ENCODE assay signal across 15 cellular contexts in the genomic region with DNA sequence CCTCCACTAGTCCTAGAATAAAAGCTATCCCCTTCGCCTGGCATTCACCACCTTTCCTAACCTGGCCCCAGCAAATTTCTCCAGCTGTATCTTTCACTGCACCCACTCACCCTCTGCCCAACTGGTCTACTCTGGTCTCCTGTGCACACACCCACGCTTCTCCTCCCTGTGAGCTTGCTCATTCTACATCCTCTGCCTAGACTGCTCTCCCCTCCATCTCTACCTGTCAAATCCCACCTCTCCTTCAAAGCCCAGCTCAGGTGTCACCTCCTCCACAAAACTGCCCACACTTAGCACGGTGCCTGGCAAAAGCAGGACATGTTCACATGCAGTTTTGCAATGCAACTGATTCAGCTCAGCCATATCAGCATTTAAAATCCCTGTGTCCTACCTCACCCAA. TPM values are rescaled to one million over a fixed set of nuclear protein-coding genes. Genes with fewer than 3 reads are reported as not detected.
DNase-seq lines count a peak whose midpoint lies in the region; ATAC-seq and TF ChIP-seq lines count a peak whose summit lies in the region.
"Had no signal": no experiment of that assay in that cellular context is flagged by ENCODE, and none has a peak within 500 bp of the region (broad histone marks: within the 10 kb centered on the region; RNA-seq: fewer than 3 reads in every experiment).

No MANE protein-coding gene starts in this region.

- H3K9ac ChIP-seq in neuronal stem cell (ENCODE audit: low read depth, low read length, poor library complexity) = no peak overlapping the region
- no peak overlapping the region for H3K9ac ChIP-seq in mesendoderm (ENCODE audit: low read length)

- H3K4me3 Mint-ChIP-seq in stimulated activated effector memory CD8-positive, alpha-beta T cell treated with anti-CD3 and anti-CD28 coated beads, Interleukin-12 subunit alpha, Interleukin-12 subunit beta, amount 100 ng/mL, for 72 hours = no peak overlapping the region
- H3K4me3 Mint-ChIP-seq in glutamatergic neuron (ENCODE audit: unreplicated experiment) = no peak overlapping the region
- H3K4me3 Mint-ChIP-seq: CD4-positive, alpha-beta T cell had no signal

- no peak overlapping the region for H2AFZ ChIP-seq in neuronal stem cell (ENCODE audit: low read length)

- H3K36me3 Mint-ChIP-seq in stimulated activated effector memory CD8-positive, alpha-beta T cell treated with anti-CD3 and anti-CD28 coated beads, Interleukin-12 subunit alpha, Interleukin-12 subunit beta, amount 100 ng/mL, for 72 hours = no peaks in the 10 kb centered on the region
- H3K36me3 Mint-ChIP-seq in glutamatergic neuron (ENCODE audit: unreplicated experiment) = no peaks in the 10 kb centered on the region

- H3K23ac ChIP-seq in neuronal stem cell (ENCODE audit: low read depth, low read length, poor library complexity) = no peak overlapping the region
- H3K23ac ChIP-seq in mesendoderm (ENCODE audit: low read length) = no peak overlapping the region

- H3K27ac ChIP-seq in angular gyrus (ENCODE audit: low read depth, low read length) = peak overlapping the region; percentile 17
- H3K27ac ChIP-seq in neuronal stem cell (replicated peaks; ENCODE audit: low read length) = no peak overlapping the region
- no peak overlapping the region for H3K27ac ChIP-seq in mesendoderm (ENCODE audit: low read depth, low read length)

- no peaks in the 10 kb centered on the region for H3K4me1 Mint-ChIP-seq in stimulated activated effector memory CD8-positive, alpha-beta T cell treated with anti-CD3 and anti-CD28 coated beads, Interleukin-12 subunit alpha, Interleukin-12 subunit beta, amount 100 ng/mL, for 72 hours
- peaks cover 20% of the 10 kb centered on the region for H3K4me1 Mint-ChIP-seq in glutamatergic neuron (ENCODE audit: low read depth, unreplicated experiment)

- DNase-seq in Ammon's horn (ENCODE audit: low spot score) (peak; percentile 23), neuronal stem cell (ENCODE audit: low spot score) (no peak), HCEC 1CT (no peak), glutamatergic neuron (no peak), mesendoderm (no peak)
- no peak for DNase-seq in stimulated activated effector memory CD8-positive, alpha-beta T cell treated with anti-CD3 and anti-CD28 coated beads, Interleukin-12 subunit alpha, Interleukin-12 subunit beta, amount 100 ng/mL, for 72 hours (ENCODE audit: low spot score in 2 of 2)
- DNase-seq: 8988T; AML-193; Calu3; CD4-positive, alpha-beta T cell; DMS 273 treated with DMSO at 0.1 percent for 48 hours; IMR-90 had no signal

- H3K36me3 ChIP-seq in neuronal stem cell (replicated peaks in 1 of 2; ENCODE audit: control insufficient read depth in 2 of 2, insufficient read depth in 2 of 2, low read length in 2 of 2) = no peaks in the 10 kb centered on the region
- H3K36me3 ChIP-seq in mesendoderm (ENCODE audit: control insufficient read depth, insufficient read depth, low read length) = no peaks in the 10 kb centered on the region

- H3K27ac Mint-ChIP-seq in stimulated activated effector memory CD8-positive, alpha-beta T cell treated with anti-CD3 and anti-CD28 coated beads, Interleukin-12 subunit alpha, Interleukin-12 subunit beta, amount 100 ng/mL, for 72 hours = no peak overlapping the region
- H3K27ac Mint-ChIP-seq in glutamatergic neuron (ENCODE audit: unreplicated experiment) = no peak overlapping the region
- H3K27ac Mint-ChIP-seq: CD4-positive, alpha-beta T cell had no signal

- WGBS in neuronal stem cell (ENCODE audit: extremely low coverage in 2 of 2, insufficient read length in 2 of 2, insufficient replicate concordance in 1 of 2), 2 donors = no CpG with 5 or more reads among the region's 3 CpGs
- WGBS in mesendoderm (ENCODE audit: extremely low coverage, insufficient coverage, low lambda C conversion rate) = no CpG with 5 or more reads among the region's 3 CpGs

- H2AK5ac ChIP-seq in neuronal stem cell (ENCODE audit: low read depth, low read length) = no peak overlapping the region
- H2AK5ac ChIP-seq in mesendoderm (ENCODE audit: low read length) = no peak overlapping the region

- H2BK15ac ChIP-seq in neuronal stem cell (ENCODE audit: low read length) (peak overlapping the region; percentile 31), mesendoderm (replicated peaks; ENCODE audit: low read depth) (no peak overlapping the region)

- no peak overlapping the region for H4K8ac ChIP-seq in neuronal stem cell (ENCODE audit: low read depth, low read length)
- H4K8ac ChIP-seq in mesendoderm (ENCODE audit: low read depth, low read length) = no peak overlapping the region

- H3K79me1 ChIP-seq in neuronal stem cell (ENCODE audit: low read depth, low read length) (no peaks in the 10 kb centered on the region), mesendoderm (ENCODE audit: low read length) (no peaks in the 10 kb centered on the region)

- H3K4me1 ChIP-seq in neuronal stem cell (ENCODE audit: control insufficient read depth in 2 of 2, insufficient read depth in 1 of 2, low read depth in 1 of 2, low read length in 2 of 2) = peaks cover 0 to 11% of the 10 kb centered on the region in 2 donors
- H3K4me1 ChIP-seq in mesendoderm (ENCODE audit: control insufficient read depth, low read depth, low read length) = no peaks in the 10 kb centered on the region

- H3K4me3 ChIP-seq in neuronal stem cell (ENCODE audit: low read length in 2 of 2) (no peak overlapping the region), mesendoderm (ENCODE audit: low read length) (no peak overlapping the region)
- H3K4me3 ChIP-seq: GM12878 had no signal

- peak; percentile 31 for ATAC-seq in stimulated activated effector memory CD8-positive, alpha-beta T cell treated with anti-CD3 and anti-CD28 coated beads, Interleukin-12 subunit alpha, Interleukin-12 subunit beta, amount 100 ng/mL, for 72 hours
- ATAC-seq: GM12878 had no signal

- no peak overlapping the region for H4K5ac ChIP-seq in mesendoderm (ENCODE audit: low read length)

- no peak overlapping the region for H2BK120ac ChIP-seq in neuronal stem cell (ENCODE audit: low read depth, low read length)
- no peak overlapping the region for H2BK120ac ChIP-seq in mesendoderm (ENCODE audit: low read depth, low read length)

- H3K4ac ChIP-seq in neuronal stem cell (ENCODE audit: low read length) (no peak overlapping the region), mesendoderm (ENCODE audit: low read depth, low read length) (no peak overlapping the region)

- H4K91ac ChIP-seq in neuronal stem cell (ENCODE audit: low read depth, low read length, poor library complexity) = no peak overlapping the region

- no peak overlapping the region for H2BK12ac ChIP-seq in neuronal stem cell (ENCODE audit: low read length)

- H3K18ac ChIP-seq in neuronal stem cell (ENCODE audit: low read length) = no peak overlapping the region
- no peak overlapping the region for H3K18ac ChIP-seq in mesendoderm (ENCODE audit: low read length)

- H3K27me3 Mint-ChIP-seq in glutamatergic neuron (ENCODE audit: unreplicated experiment) = peaks cover 4% of the 10 kb centered on the region

- H2BK5ac ChIP-seq in neuronal stem cell (ENCODE audit: low read length) (no peak overlapping the region), mesendoderm (ENCODE audit: low read length) (no peak overlapping the region)

- no peak overlapping the region for H3K14ac ChIP-seq in neuronal stem cell (ENCODE audit: low read length)

- no peaks in the 10 kb centered on the region for H3K9me3 ChIP-seq in neuronal stem cell (replicated peaks in 1 of 2; ENCODE audit: control insufficient read depth in 2 of 2, insufficient read depth in 1 of 2, low read depth in 1 of 2, low read length in 2 of 2)

- no peaks in the 10 kb centered on the region for H3K79me2 ChIP-seq in mesendoderm (ENCODE audit: control insufficient read depth, insufficient read depth, low read length)

- TF ChIP-seq CTCF in glutamatergic neuron (IDR thresholded peaks at IDR 0.05; ENCODE audit: partially characterized antibody, unreplicated experiment) = no peak

- no peaks in the 10 kb centered on the region for H3K27me3 ChIP-seq in neuronal stem cell (ENCODE audit: control insufficient read depth in 3 of 3, insufficient read depth in 3 of 3, low read depth in 1 of 3, low read length in 3 of 3)
- H3K27me3 ChIP-seq in mesendoderm (ENCODE audit: insufficient read depth, low read length, poor library complexity) = no peaks in the 10 kb centered on the region

- no peaks in the 10 kb centered on the region for H3K9me3 Mint-ChIP-seq in stimulated activated effector memory CD8-positive, alpha-beta T cell treated with anti-CD3 and anti-CD28 coated beads, Interleukin-12 subunit alpha, Interleukin-12 subunit beta, amount 100 ng/mL, for 72 hours
- H3K9me3 Mint-ChIP-seq in glutamatergic neuron (ENCODE audit: unreplicated experiment) = no peaks in the 10 kb centered on the region
- H3K9me3 Mint-ChIP-seq: CD4-positive, alpha-beta T cell had no signal

- no peak overlapping the region for H3K4me2 ChIP-seq in neuronal stem cell (ENCODE audit: insufficient read depth, low read length, poor library complexity, severe bottlenecking)
- no peak overlapping the region for H3K4me2 ChIP-seq in mesendoderm (ENCODE audit: low read length)

- H3K56ac ChIP-seq in mesendoderm (ENCODE audit: low read length) = no peak overlapping the region

RNA-seq across cellular contexts. Expression of a gene that starts 45.8 kb away (rescaled TPM):
- 7.7 TPM for polyA plus RNA-seq in neuronal stem cell (2013, experiment 1 of 2)
- polyA plus RNA-seq in neuronal stem cell (2013, experiment 2 of 2) = 7.6 TPM
- total RNA-seq in glutamatergic neuron (ENCODE audit: unreplicated experiment) = 9.5 TPM
- 0.58 TPM for polyA plus RNA-seq in mesendoderm (2013, experiment 1 of 2)
- polyA plus RNA-seq in mesendoderm (2013, experiment 2 of 2) = 0.55 TPM
- total RNA-seq: Calu3, GM12878, HT-29 had no signal
- polyA plus RNA-seq: GM12878 had no signal
